Comparison of ENCODE assay signal across 9 cellular contexts in the genomic region with DNA sequence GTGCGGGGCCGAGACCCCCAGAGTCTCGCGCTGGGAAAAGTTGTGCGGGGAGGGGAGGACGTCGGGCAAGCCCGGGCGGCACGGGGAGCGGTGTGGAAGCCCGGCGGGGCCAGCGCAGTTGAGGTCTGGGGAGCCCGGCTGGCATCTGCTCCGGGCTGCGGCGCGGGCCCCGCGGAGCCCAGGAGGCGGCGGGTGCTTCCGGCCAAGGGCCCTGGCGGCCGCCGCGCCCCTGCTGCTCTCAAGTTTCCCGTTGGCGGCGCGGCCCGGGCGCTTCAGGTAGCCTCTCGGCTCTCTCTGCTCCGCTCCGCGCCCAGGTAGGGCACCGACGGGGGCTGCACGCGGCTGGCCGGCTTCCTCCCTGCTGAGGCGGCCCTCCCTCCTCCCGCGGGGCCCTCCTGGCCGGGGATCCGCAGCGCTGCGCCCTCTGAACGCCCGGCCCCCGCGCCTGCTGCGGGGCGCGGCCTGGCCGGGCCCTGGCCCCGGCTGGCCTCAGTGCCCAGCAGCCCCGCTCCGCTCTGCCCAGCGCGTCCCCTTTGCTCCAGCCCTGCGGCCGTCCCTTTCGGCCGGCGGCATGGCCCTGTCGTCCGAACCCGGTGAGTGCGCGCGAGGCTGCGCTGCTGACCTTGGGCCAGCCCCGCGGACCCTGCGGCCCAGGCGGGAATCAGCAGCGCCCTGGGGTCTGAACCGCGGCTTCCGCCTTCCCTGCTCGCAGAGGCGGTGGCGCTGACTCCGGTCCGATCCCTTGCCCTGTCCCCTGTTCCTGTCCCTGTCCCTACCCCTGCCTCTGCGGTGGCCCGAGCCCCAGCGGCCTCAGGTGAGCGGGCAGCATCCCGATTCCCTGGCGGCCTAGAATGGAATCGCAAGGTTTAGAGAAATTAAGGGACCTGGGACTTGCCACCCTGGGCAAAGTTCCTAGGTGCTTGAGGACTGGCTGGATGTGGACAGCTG. TPM values are rescaled to one million over a fixed set of nuclear protein-coding genes. Genes with fewer than 3 reads are reported as not detected.
A peak's percentile ranks its signal among the peaks of the same experiment; 100 is the strongest.
DNase-seq lines count a peak whose midpoint lies in the region; ATAC-seq and TF ChIP-seq lines count a peak whose summit lies in the region.
"Had no signal": no experiment of that assay in that cellular context is flagged by ENCODE, and none has a peak within 500 bp of the region (broad histone marks: within the 10 kb centered on the region; RNA-seq: fewer than 3 reads in every experiment).

No MANE protein-coding gene starts in this region.

- peaks cover 64% of the 10 kb centered on the region for H3K27me3 ChIP-seq in neural progenitor cell

- H3K79me2 ChIP-seq in neural progenitor cell (ENCODE audit: low read depth) = no peaks in the 10 kb centered on the region

- no peaks in the 10 kb centered on the region for H3F3A ChIP-seq in neural progenitor cell (ENCODE audit: low read depth)

- peaks cover 28% of the 10 kb centered on the region for H3K27me3 Mint-ChIP-seq in neural progenitor cell (ENCODE audit: insufficient read depth, low read depth)

- peak overlapping the region; percentile 100 for H3K4me2 ChIP-seq in neural progenitor cell

- no peak overlapping the region for H3K9ac ChIP-seq in neural progenitor cell

- H3K4me1 Mint-ChIP-seq in neural progenitor cell = peaks cover 19% of the 10 kb centered on the region

- H2AFZ ChIP-seq in neural progenitor cell (replicated peaks) = peak overlapping the region; percentile 97

- H3K27ac ChIP-seq in neural progenitor cell = no peak overlapping the region
- H3K27ac ChIP-seq: C4-2B had no signal

- no peak for ATAC-seq in HG02840 (IDR thresholded peaks at IDR 0.05; ENCODE audit: low FRiP score, unreplicated experiment)

- H3K4me3 ChIP-seq in fibroblast of villous mesenchyme (ENCODE audit: low read depth, low read length) (peak overlapping the region; percentile 42), neural progenitor cell (peak overlapping the region; percentile 71)

- H3K9me3 Mint-ChIP-seq in neural progenitor cell = peaks cover 4% of the 10 kb centered on the region

- no peaks in the 10 kb centered on the region for H3K9me3 ChIP-seq in neural progenitor cell (ENCODE audit: low read depth)

- H3K4me1 ChIP-seq in neural progenitor cell = peaks cover 7% of the 10 kb centered on the region

- H3K36me3 ChIP-seq in neural progenitor cell = no peaks in the 10 kb centered on the region

- TF ChIP-seq CTCF in fibroblast of villous mesenchyme (IDR thresholded peaks at IDR 0.05; ENCODE audit: insufficient read depth, low read depth, low read length) (peak; percentile 40), neural progenitor cell (IDR thresholded peaks at IDR 0.05) (peak; percentile 64)

- H3K36me3 Mint-ChIP-seq in neural progenitor cell = no peaks in the 10 kb centered on the region

- DNase-seq in NCI-H146 (lab: John Stamatoyannopoulos, UW) = peak; percentile 24
- no peak for DNase-seq in NCI-H146 treated with DMSO at 0.1 percent for 48 hours (lab: John Stamatoyannopoulos, UW; ENCODE audit: unreplicated experiment)
- peak; percentile 9 for DNase-seq in NCI-H2227 treated with DMSO at 0.1 percent for 48 hours (lab: John Stamatoyannopoulos, UW)
- DNase-seq in activated effector memory CD4-positive, alpha-beta T cell treated with anti-CD3 and anti-CD28 coated beads, Interleukin-2, amount 50 U/mL, for 16 hours = peak; percentile 83
- DNase-seq in fibroblast of villous mesenchyme (ENCODE audit: low read depth) = peak; percentile 13
- peak; percentile 72 for DNase-seq in neural progenitor cell (ENCODE audit: low spot score)
- no peak for DNase-seq in NAMALWA (ENCODE audit: low spot score)

- H3K4me3 Mint-ChIP-seq in neural progenitor cell = peak overlapping the region; percentile 85

- no peaks in the 10 kb centered on the region for H4K20me1 ChIP-seq in neural progenitor cell (ENCODE audit: low read depth)

- H3K27ac Mint-ChIP-seq in neural progenitor cell = no peak overlapping the region

RNA-seq across cellular contexts. Expression of gene AMPD3, which starts 4.3 kb away (rescaled TPM):
- 14.5 and 22.9 TPM in 2 replicates for total RNA-seq in fibroblast of villous mesenchyme
- total RNA-seq in neural progenitor cell (ENCODE audit: low replicate concordance) = 2.9 and 3.0 TPM in 2 replicates

Comparison
In these comparisons a context has a peak if more than half of its experiments do, and no peak if none do; other contexts are left out.
1. DNase-seq: peak in NCI-H146 (single experiment), NCI-H2227 treated with DMSO at 0.1 percent for 48 hours (single experiment), activated effector memory CD4-positive, alpha-beta T cell treated with anti-CD3 and anti-CD28 coated beads, Interleukin-2, amount 50 U/mL, for 16 hours (single experiment), fibroblast of villous mesenchyme (single experiment) and neural progenitor cell (single experiment); none in NCI-H146 treated with DMSO at 0.1 percent for 48 hours (single experiment) and NAMALWA (single experiment).